ENCODE assay signal across 17 cellular contexts in the genomic region with DNA sequence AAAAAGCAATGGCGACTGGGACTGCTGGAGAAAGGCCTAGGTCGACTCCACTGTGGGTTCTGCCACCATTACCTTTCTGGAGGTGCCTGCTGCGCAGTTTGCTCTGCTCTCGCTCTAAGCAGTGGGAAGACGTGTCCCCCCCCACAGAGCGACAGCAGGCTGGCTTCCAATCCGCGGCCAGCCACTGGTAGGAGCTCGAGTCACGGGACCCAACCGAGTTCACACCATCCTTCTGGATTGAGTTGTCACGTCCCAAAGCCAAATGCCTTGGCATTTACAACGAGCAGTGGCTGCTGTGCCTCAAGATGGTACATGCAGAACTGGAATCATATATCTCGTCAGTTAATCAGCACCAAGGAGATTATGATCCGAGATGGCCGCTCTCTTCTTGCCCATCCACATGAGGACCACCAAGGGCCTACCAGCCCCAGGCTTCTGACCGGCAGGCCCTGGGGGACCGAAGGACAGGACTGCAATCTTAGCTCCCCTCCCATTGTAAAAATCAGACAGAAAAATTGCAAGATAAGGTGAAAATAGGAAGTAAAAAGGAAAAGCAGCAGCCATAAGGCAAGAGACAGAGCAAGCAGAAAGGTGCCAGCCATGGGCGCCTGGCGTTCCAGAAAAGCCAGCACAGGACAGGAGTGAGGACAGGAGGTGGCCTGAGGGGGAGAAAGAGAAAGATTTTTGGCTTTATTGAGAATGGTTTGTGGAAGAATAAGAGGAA.
DNase-seq lines count a peak whose midpoint lies in the region; ATAC-seq and TF ChIP-seq lines count a peak whose summit lies in the region.
"Had no signal": no experiment of that assay in that cellular context is flagged by ENCODE, and none has a peak within 500 bp of the region (broad histone marks: within the 10 kb centered on the region; RNA-seq: fewer than 3 reads in every experiment).

No MANE protein-coding gene starts in this region.

- CTCF ChIA-PET in HEK293T (lab: Yijun Ruan, JAX): interaction anchor here (0.6 kb wide), 1 partner anchor 76 kb away, joined by 3 read pairs; no protein-coding TSS in a partner anchor

- H3K4me3 Mint-ChIP-seq in osteocyte (ENCODE audit: unreplicated experiment): no peak overlapping the region
- H3K4me3 Mint-ChIP-seq: activated CD4-positive, alpha-beta memory T cell treated with anti-CD3 and anti-CD28 coated beads for 36 hours; activated naive CD4-positive, alpha-beta T cell treated with anti-CD3 and anti-CD28 coated beads, Interleukin-2, amount 10 ng/mL, durations not matched to agents 7 days and 5 days; CD4-positive, CD25-positive, alpha-beta regulatory T cell; naive thymus-derived CD4-positive, alpha-beta T cell had no signal

- TF ChIP-seq CTCF in MM.1S (IDR thresholded peaks at IDR 0.05; ENCODE audit: low read length): no peak
- no peak for TF ChIP-seq CTCF in osteocyte (IDR thresholded peaks at IDR 0.05)

- H3K36me3 ChIP-seq in ACC112 (ENCODE audit: insufficient read depth, low read length) (peaks cover 69% of the 10 kb centered on the region), MM.1S (replicated peaks; ENCODE audit: insufficient read depth, low read length) (peaks cover 36% of the 10 kb centered on the region)

- H3K9me2 ChIP-seq in MM.1S (replicated peaks; ENCODE audit: insufficient read depth, low read length): no peaks in the 10 kb centered on the region

- no peaks in the 10 kb centered on the region for H3K27me3 Mint-ChIP-seq in osteocyte (ENCODE audit: unreplicated experiment)
- H3K27me3 Mint-ChIP-seq: activated CD4-positive, alpha-beta memory T cell treated with anti-CD3 and anti-CD28 coated beads for 36 hours; activated naive CD4-positive, alpha-beta T cell treated with anti-CD3 and anti-CD28 coated beads, Interleukin-2, amount 10 ng/mL, durations not matched to agents 7 days and 5 days; CD4-positive, CD25-positive, alpha-beta regulatory T cell; naive thymus-derived CD4-positive, alpha-beta T cell had no signal

- H3F3A ChIP-seq in MM.1S (ENCODE audit: insufficient read depth, low read length): peaks cover 60% of the 10 kb centered on the region

- H3K4me1 ChIP-seq in ACC112 (ENCODE audit: control insufficient read depth, insufficient read depth, low read length, unreplicated experiment): peaks cover 67% of the 10 kb centered on the region
- peaks cover 49% of the 10 kb centered on the region for H3K4me1 ChIP-seq in MM.1S (ENCODE audit: low read length)

- H3K9me3 ChIP-seq in MM.1S (replicated peaks; ENCODE audit: insufficient read depth, low read length): no peaks in the 10 kb centered on the region

- H3K79me2 ChIP-seq in ACC112 (ENCODE audit: control insufficient read depth, insufficient read depth, low read length, unreplicated experiment) (peaks cover 20% of the 10 kb centered on the region), MM.1S (ENCODE audit: low read length) (peaks cover 54% of the 10 kb centered on the region)

- H3K27me3 ChIP-seq in ACC112 (ENCODE audit: insufficient read depth, low read length) (no peaks in the 10 kb centered on the region), MM.1S (replicated peaks; ENCODE audit: insufficient read depth, low read length) (no peaks in the 10 kb centered on the region)

- POLR2A ChIA-PET in HEK293T (lab: Yijun Ruan, JAX): no interaction called here

- H4K20me1 ChIP-seq in MM.1S (ENCODE audit: insufficient read depth, low read length): no peaks in the 10 kb centered on the region

- peak overlapping the region; percentile 99 for H3K27ac Mint-ChIP-seq in osteocyte (ENCODE audit: unreplicated experiment)
- H3K27ac Mint-ChIP-seq: activated CD4-positive, alpha-beta memory T cell treated with anti-CD3 and anti-CD28 coated beads for 36 hours; activated naive CD4-positive, alpha-beta T cell treated with anti-CD3 and anti-CD28 coated beads, Interleukin-2, amount 10 ng/mL, durations not matched to agents 7 days and 5 days; CD4-positive, CD25-positive, alpha-beta regulatory T cell had no signal

- H3K4me1 Mint-ChIP-seq in osteocyte (ENCODE audit: unreplicated experiment): peaks cover 63% of the 10 kb centered on the region
- H3K4me1 Mint-ChIP-seq: activated naive CD4-positive, alpha-beta T cell treated with anti-CD3 and anti-CD28 coated beads, Interleukin-2, amount 10 ng/mL, durations not matched to agents 7 days and 5 days had no signal

- H3K4me3 ChIP-seq in ACC112 (ENCODE audit: low read depth, low read length) (no peak overlapping the region), MM.1S (ENCODE audit: low read length) (no peak overlapping the region)

- peak overlapping the region; percentile 89 for H3K27ac ChIP-seq in ACC112 (ENCODE audit: low read depth, low read length)
- H3K27ac ChIP-seq in MM.1S (ENCODE audit: low read length): peak overlapping the region; percentile 9; the same call in 1 of the 2 replicates

- H3K4me2 ChIP-seq in MM.1S (ENCODE audit: low read depth, low read length): no peak overlapping the region

- ATAC-seq in GM21619 (IDR thresholded peaks at IDR 0.05; ENCODE audit: unreplicated experiment): no peak
- ATAC-seq: naive thymus-derived CD4-positive, alpha-beta T cell; stimulated activated naive CD8-positive, alpha-beta T cell treated with anti-CD3 and anti-CD28 coated beads, Interleukin-15, Interleukin-2, amounts not matched to agents 100 U/mL and 50 U/mL, for 24 hours had no signal

- peaks cover 57% of the 10 kb centered on the region for H3K36me3 Mint-ChIP-seq in osteocyte (ENCODE audit: unreplicated experiment)
- H3K36me3 Mint-ChIP-seq: activated naive CD4-positive, alpha-beta T cell treated with anti-CD3 and anti-CD28 coated beads, Interleukin-2, amount 10 ng/mL, durations not matched to agents 7 days and 5 days had no signal

- no peaks in the 10 kb centered on the region for H3K9me3 Mint-ChIP-seq in osteocyte (ENCODE audit: unreplicated experiment)
- H3K9me3 Mint-ChIP-seq: activated CD4-positive, alpha-beta memory T cell treated with anti-CD3 and anti-CD28 coated beads for 36 hours; activated naive CD4-positive, alpha-beta T cell treated with anti-CD3 and anti-CD28 coated beads, Interleukin-2, amount 10 ng/mL, durations not matched to agents 7 days and 5 days; CD4-positive, CD25-positive, alpha-beta regulatory T cell; naive thymus-derived CD4-positive, alpha-beta T cell had no signal

- H3K9ac ChIP-seq in MM.1S (ENCODE audit: low read length): no peak overlapping the region

- DNase-seq in MM.1S: no peak
- DNase-seq in cerebellum (ENCODE audit: low spot score): peak; percentile 70
- DNase-seq in osteocyte (ENCODE audit: extremely low spot score, unreplicated experiment): no peak
- no peak for DNase-seq in NOMO-1 treated with dmso at 0.1 percent for 144 hours (lab: John Stamatoyannopoulos, UW; ENCODE audit: unreplicated experiment)
- DNase-seq in HEK293T (ENCODE audit: extremely low spot score): no peak
- DNase-seq in activated gamma-delta T cell treated with Interleukin-2 at 50 U/mL for 16 hours: no peak
- DNase-seq: activated CD4-positive, alpha-beta memory T cell treated with anti-CD3 and anti-CD28 coated beads for 36 hours; activated naive CD4-positive, alpha-beta T cell treated with anti-CD3 and anti-CD28 coated beads, Interleukin-2, amount 10 ng/mL, durations not matched to agents 7 days and 5 days; activated T-cell treated with anti-CD3 and anti-CD28 coated beads for 4 hours; CD4-positive, CD25-positive, alpha-beta regulatory T cell; mammary epithelial cell; naive thymus-derived CD4-positive, alpha-beta T cell; NCI-H1048; stimulated activated CD4-positive, alpha-beta T cell treated with anti-CD3 and anti-CD28 coated beads, Interleukin-1b, Interleukin-23, amount 100 ng/mL, for 48 hours; stimulated activated naive CD8-positive, alpha-beta T cell treated with anti-CD3 and anti-CD28 coated beads, Interleukin-15, Interleukin-2, amounts not matched to agents 100 U/mL and 50 U/mL, for 24 hours had no signal

- H2AFZ ChIP-seq in ACC112 (ENCODE audit: low read length, unreplicated experiment): no peak overlapping the region
- H2AFZ ChIP-seq in MM.1S (ENCODE audit: low read length): no peak overlapping the region

TF ChIP-seq in HEK293T, 16 proteins besides CTCF, POLR2A, EP300 and RAD21:
- TF ChIP-seq BHLHE40 (IDR thresholded peaks at IDR 0.05; ENCODE audit: borderline replicate concordance): no peak
- TF ChIP-seq, protein P1, sequence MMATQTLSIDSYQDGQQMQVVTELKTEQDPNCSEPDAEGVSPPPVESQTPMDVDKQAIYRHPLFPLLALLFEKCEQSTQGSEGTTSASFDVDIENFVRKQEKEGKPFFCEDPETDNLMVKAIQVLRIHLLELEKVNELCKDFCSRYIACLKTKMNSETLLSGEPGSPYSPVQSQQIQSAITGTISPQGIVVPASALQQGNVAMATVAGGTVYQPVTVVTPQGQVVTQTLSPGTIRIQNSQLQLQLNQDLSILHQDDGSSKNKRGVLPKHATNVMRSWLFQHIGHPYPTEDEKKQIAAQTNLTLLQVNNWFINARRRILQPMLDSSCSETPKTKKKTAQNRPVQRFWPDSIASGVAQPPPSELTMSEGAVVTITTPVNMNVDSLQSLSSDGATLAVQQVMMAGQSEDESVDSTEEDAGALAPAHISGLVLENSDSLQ (IDR thresholded peaks at IDR 0.05): no peak
- TF ChIP-seq SUZ12 (IDR thresholded peaks at IDR 0.05): no peak
- no peak for TF ChIP-seq FOXM1 (IDR thresholded peaks at IDR 0.05; ENCODE audit: borderline replicate concordance)
- no peak for TF ChIP-seq L3MBTL2 (conservative IDR thresholded peaks at IDR 0.05)
- TF ChIP-seq FOXK2 (IDR thresholded peaks at IDR 0.05): no peak
- no peak for TF ChIP-seq LEF1 (IDR thresholded peaks at IDR 0.05; ENCODE audit: borderline replicate concordance)
- no peak for TF ChIP-seq NFRKB (IDR thresholded peaks at IDR 0.05)
- TF ChIP-seq FOXA1 (IDR thresholded peaks at IDR 0.05): no peak
- no peak for TF ChIP-seq CTBP1 (IDR thresholded peaks at IDR 0.05; ENCODE audit: borderline replicate concordance)
- no peak for TF ChIP-seq ARNT (IDR thresholded peaks at IDR 0.05)
TF ChIP-seq in HEK293T: peak in this region for 0.
